ENCODE assay signal across 8 cellular contexts in genomic region chr3:185936814-185937688, GRCh38. TPM values are rescaled to one million over a fixed set of nuclear protein-coding genes. Genes with fewer than 3 reads are reported as not detected.
A peak's percentile ranks its signal among the peaks of the same experiment; 100 is the strongest.
DNase-seq lines count a peak whose midpoint lies in the region; ATAC-seq and TF ChIP-seq lines count a peak whose summit lies in the region.

No MANE protein-coding gene starts in this region.

- CTCF ChIA-PET in activated CD4-positive, alpha-beta memory T cell treated with anti-CD3 and anti-CD28 coated beads for 36 hours (lab: Charles Lee), result interaction anchor here (0.7 to 1.2 kb wide), 3 partner anchors 10 to 679 kb away, joined by 3 read pairs; no protein-coding TSS in a partner anchor

- H3K9me3 Mint-ChIP-seq in activated CD4-positive, alpha-beta memory T cell treated with anti-CD3 and anti-CD28 coated beads for 36 hours, result peaks cover 3% of the 10 kb centered on the region

- peak overlapping the region; percentile 99 for H3K4me3 Mint-ChIP-seq in activated CD4-positive, alpha-beta memory T cell treated with anti-CD3 and anti-CD28 coated beads for 36 hours

- 0% methylated on average over 50 to 52 of the region's 56 CpGs for WGBS in lower leg skin, 2 donors

- H3K36me3 ChIP-seq in BE2C, result peaks cover 38% of the 10 kb centered on the region
- no peaks in the 10 kb centered on the region for H3K36me3 ChIP-seq in duodenal mucosa (ENCODE audit: control insufficient read depth in 1 of 2, insufficient read depth in 2 of 2, low read length in 2 of 2)

- peak; percentile 48 for ATAC-seq in GM19438 (IDR thresholded peaks at IDR 0.05; ENCODE audit: low read depth, unreplicated experiment)
- ATAC-seq in HG03571 (IDR thresholded peaks at IDR 0.05; ENCODE audit: unreplicated experiment), result peak; percentile 54

- H3K9me3 ChIP-seq in BE2C (no peaks in the 10 kb centered on the region), duodenal mucosa (ENCODE audit: control insufficient read depth in 1 of 2, low read length in 2 of 2) (no peaks in the 10 kb centered on the region)

- H3K36me3 Mint-ChIP-seq in activated CD4-positive, alpha-beta memory T cell treated with anti-CD3 and anti-CD28 coated beads for 36 hours, result peaks cover 56% of the 10 kb centered on the region

- H3K9ac ChIP-seq in duodenal mucosa (ENCODE audit: low read depth in 1 of 2, low read length in 2 of 2), result peak overlapping the region; percentile 98 to 100

- H3K4me1 ChIP-seq in BE2C, result peaks cover 4% of the 10 kb centered on the region
- peaks cover 27 to 32% of the 10 kb centered on the region in 2 donors for H3K4me1 ChIP-seq in duodenal mucosa (ENCODE audit: control insufficient read depth in 1 of 2, insufficient read depth in 2 of 2, low read length in 2 of 2)

- peak; percentile 94 for DNase-seq in BE2C
- DNase-seq in NCI-H82 (lab: John Stamatoyannopoulos, UW), result peak; percentile 94
- DNase-seq in activated CD4-positive, alpha-beta memory T cell treated with anti-CD3 and anti-CD28 coated beads for 36 hours, result peak; percentile 90
- peak; percentile 87 to 97 for DNase-seq in lower leg skin (ENCODE audit: low spot score in 2 of 2)
- peak; percentile 86 to 87 for DNase-seq in stimulated activated CD4-positive, alpha-beta T cell treated with anti-CD3 and anti-CD28 coated beads, Interleukin-4, amount 100 ng/mL, for 48 hours (ENCODE audit: low read depth in 2 of 2)

- intact Hi-C loops in activated CD4-positive, alpha-beta memory T cell treated with anti-CD3 and anti-CD28 coated beads for 36 hours (cut with micrococcal nuclease), result loop anchor here (1.0 to 10.0 kb wide), 3 partner anchors 350 to 1088 kb away; partner anchors contain the start of genes EIF4A2 and SENP2
- intact Hi-C loops in lower leg skin (cut with DNase I; ENCODE audit: low total_unique reads), result no loop called here

- H3K4me1 Mint-ChIP-seq in activated CD4-positive, alpha-beta memory T cell treated with anti-CD3 and anti-CD28 coated beads for 36 hours (ENCODE audit: low read depth), result peaks cover 28% of the 10 kb centered on the region

- peak overlapping the region; percentile 99 for H3K27ac Mint-ChIP-seq in activated CD4-positive, alpha-beta memory T cell treated with anti-CD3 and anti-CD28 coated beads for 36 hours

- TF ChIP-seq POLR2A in lower leg skin (IDR thresholded peaks at IDR 0.05), result peak in 1 of 2 donors; percentile 27

- H3K4me3 ChIP-seq in BE2C (ENCODE audit: low read depth, low read length) (peak overlapping the region; percentile 96), duodenal mucosa (ENCODE audit: low read depth in 1 of 2, low read length in 2 of 2) (peak overlapping the region; percentile 93 to 99), lower leg skin (ENCODE audit: low read depth, poor library complexity, severe bottlenecking) (peak overlapping the region; percentile 100)

- peaks cover 3% of the 10 kb centered on the region for H3K27me3 Mint-ChIP-seq in activated CD4-positive, alpha-beta memory T cell treated with anti-CD3 and anti-CD28 coated beads for 36 hours

- POLR2A ChIA-PET in activated CD4-positive, alpha-beta memory T cell treated with anti-CD3 and anti-CD28 coated beads for 36 hours (lab: Charles Lee), result interaction anchor here (0.5 to 3.5 kb wide), 17 partner anchors 10 to 1096 kb away, joined by 3 to 60 read pairs (median 5); partner anchors contain the start of genes DNAJB11, EIF4A2, ETV5 and TBCCD1

- H3K27me3 ChIP-seq in BE2C (no peaks in the 10 kb centered on the region), duodenal mucosa (ENCODE audit: control insufficient read depth in 1 of 2, insufficient read depth in 2 of 2, low read length in 2 of 2) (no peaks in the 10 kb centered on the region)

- H3K27ac ChIP-seq in duodenal mucosa (ENCODE audit: low read depth, low read length), result peak overlapping the region; percentile 100

- no peak for TF ChIP-seq CTCF in BE2C (IDR thresholded peaks at IDR 0.05; ENCODE audit: low read depth, low read length)
- TF ChIP-seq CTCF in lower leg skin (IDR thresholded peaks at IDR 0.05), result no peak

RNA-seq across cellular contexts. Expression of gene TRA2B, which starts 0.8 kb away (rescaled TPM):
- polyA plus RNA-seq in BE2C (2012; ENCODE audit: insufficient read depth, insufficient read length, low read depth), result 391 TPM
- 100 to 1,000 TPM; 184 to 187 TPM for total RNA-seq in activated CD4-positive, alpha-beta memory T cell treated with anti-CD3 and anti-CD28 coated beads for 36 hours
- total RNA-seq in lower leg skin, result 100 to 1,000 TPM in 3 of 4 donors, 10 to 100 TPM in 1; 91.2 to 170 (median 124) TPM

Comparison
In these comparisons a context has a peak if more than half of its experiments do, and no peak if none do; other contexts are left out.
1. Peak in every context shown above with its lines: DNase-seq, ATAC-seq, H3K4me3 ChIP-seq and H3K27ac ChIP-seq.